ENCODE assay signal across 17 cellular contexts in the genomic region with DNA sequence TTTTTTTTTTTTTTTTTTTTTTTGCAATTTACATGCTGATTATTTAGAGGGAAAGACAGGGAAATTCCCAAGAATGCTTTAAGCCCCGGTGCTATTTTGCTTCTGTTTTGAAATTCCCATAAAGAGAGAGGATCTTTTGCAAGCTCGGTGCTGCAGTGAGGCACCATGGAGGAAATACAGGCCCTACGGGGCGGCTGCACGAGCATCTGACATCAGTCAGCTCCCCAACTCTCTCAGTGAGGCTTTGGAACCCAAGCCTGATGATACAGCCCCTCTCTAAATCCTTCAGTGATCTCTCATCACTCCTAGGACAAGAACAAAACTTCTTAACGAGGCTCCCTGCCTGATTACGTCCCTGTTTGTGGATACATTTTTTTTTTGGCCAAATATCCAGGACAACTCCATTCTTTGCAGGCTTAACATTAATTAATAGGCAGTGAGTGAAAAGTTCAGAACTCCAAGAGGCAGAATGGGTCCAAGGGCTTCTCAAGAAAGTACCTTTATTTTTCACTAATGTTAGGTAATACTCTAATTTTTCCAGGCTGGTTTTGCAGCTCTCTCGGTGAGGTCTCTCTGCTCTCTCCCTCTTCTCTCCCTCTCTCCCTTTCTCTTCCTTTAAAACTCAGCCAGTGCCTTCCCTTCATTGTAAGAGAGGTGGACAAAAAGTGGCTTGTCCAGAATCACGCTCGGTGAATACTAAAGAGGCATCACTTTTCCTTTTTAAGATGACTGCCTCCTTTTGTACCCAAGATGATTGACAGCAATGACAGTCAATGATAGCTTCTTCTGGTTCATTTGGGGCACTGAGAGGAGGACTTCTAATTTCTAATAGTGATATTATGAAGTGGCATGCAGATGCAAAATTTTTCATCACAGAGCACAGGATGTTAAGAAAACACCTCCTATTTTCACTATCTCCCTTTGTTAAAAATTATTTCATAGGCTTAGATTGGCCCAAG. TPM values are rescaled to one million over a fixed set of nuclear protein-coding genes. Genes with fewer than 3 reads are reported as not detected.
A peak's percentile ranks its signal among the peaks of the same experiment; 100 is the strongest.
DNase-seq lines count a peak whose midpoint lies in the region; ATAC-seq, FAIRE-seq and TF ChIP-seq lines count a peak whose summit lies in the region.
"Had no signal": no experiment of that assay in that cellular context is flagged by ENCODE, and none has a peak within 500 bp of the region (broad histone marks: within the 10 kb centered on the region; RNA-seq: fewer than 3 reads in every experiment).

No MANE protein-coding gene starts in this region.

- peak overlapping the region; percentile 53 to 86 (median 71) for H3K4me2 ChIP-seq in BLaER1 treated with 17β-estradiol and CSF1 and Interleukin-3, amounts not matched to agents 10 nM and 100 nM

- H3K4me3 ChIP-seq in BLaER1 treated with 17β-estradiol and CSF1 and Interleukin-3, amounts not matched to agents 10 nM and 100 nM: no peak overlapping the region
- no peak overlapping the region for H3K4me3 ChIP-seq in pancreas
- H3K4me3 ChIP-seq in MG63: no peak overlapping the region

- peaks cover 2% of the 10 kb centered on the region; the same call in 1 of the 2 replicates for H3K27me3 Mint-ChIP-seq in WTC11 (ENCODE audit: low read depth)
- H3K27me3 Mint-ChIP-seq: activated naive CD4-positive, alpha-beta T cell treated with anti-CD3 and anti-CD28 coated beads, Interleukin-2, amount 50 U/mL, for 24 hours had no signal

- TF ChIP-seq CTCF in WTC11 (IDR thresholded peaks at IDR 0.05) (no peak), pancreas (IDR thresholded peaks at IDR 0.05) (no peak)

- no peak for DNase-seq in WTC11 (ENCODE audit: low spot score)
- DNase-seq in globus pallidus (ENCODE audit: low spot score): peak; percentile 52
- DNase-seq in pancreas: no peak
- DNase-seq in stimulated activated CD4-positive, alpha-beta T cell treated with anti-CD3 and anti-CD28 coated beads, Interleukin-4, amount 100 ng/mL, for 1 hour: no peak
- DNase-seq in inferior parietal cortex (ENCODE audit: extremely low spot score): no peak
- DNase-seq in MG63: no peak
- no peak for DNase-seq in amniotic stem cell (lab: John Stamatoyannopoulos, UW)
- DNase-seq: activated T-cell treated with anti-CD3 and anti-CD28 coated beads for 4 hours; effector memory CD8-positive, alpha-beta T cell; KG1; NCI-H1105 treated with DMSO at 0.1 percent for 48 hours; SHP77 treated with DMSO at 0.1 percent for 48 hours; stimulated activated naive CD4-positive, alpha-beta T cell; T-helper 17 cell had no signal

- no peaks in the 10 kb centered on the region for H3K9me3 ChIP-seq in BLaER1 treated with 17β-estradiol and CSF1 and Interleukin-3, amounts not matched to agents 10 nM and 100 nM (replicated peaks in 1 of 11)
- H3K9me3 ChIP-seq in pancreas (no peaks in the 10 kb centered on the region), MG63 (no peaks in the 10 kb centered on the region)

- H3K27ac Mint-ChIP-seq in WTC11: no peak overlapping the region
- H3K27ac Mint-ChIP-seq: activated naive CD4-positive, alpha-beta T cell treated with anti-CD3 and anti-CD28 coated beads, Interleukin-2, amount 50 U/mL, for 24 hours; effector memory CD8-positive, alpha-beta T cell; memory B cell; T-helper 17 cell had no signal

- H3K9ac ChIP-seq in BLaER1 treated with 17β-estradiol and CSF1 and Interleukin-3, amounts not matched to agents 10 nM and 100 nM: no peak overlapping the region

- H3K36me3 Mint-ChIP-seq in WTC11: no peaks in the 10 kb centered on the region
- H3K36me3 Mint-ChIP-seq: activated naive CD4-positive, alpha-beta T cell treated with anti-CD3 and anti-CD28 coated beads, Interleukin-2, amount 50 U/mL, for 24 hours; memory B cell had no signal

- H3K27ac ChIP-seq in BLaER1 treated with 17β-estradiol and CSF1 and Interleukin-3, amounts not matched to agents 10 nM and 100 nM: no peak overlapping the region
- H3K27ac ChIP-seq in pancreas: peak overlapping the region in 3 of 4 donors; percentile 19 to 55 (median 50)

- WGBS in pancreas, 2 donors: 51 to 62% methylated on average over 10 of the region's 10 CpGs

- no peaks in the 10 kb centered on the region for H4K20me1 ChIP-seq in BLaER1 treated with 17β-estradiol and CSF1 and Interleukin-3, amounts not matched to agents 10 nM and 100 nM

- peaks cover 26 to 58% (median 35%) of the 10 kb centered on the region in 10 experiments for H3K4me1 ChIP-seq in BLaER1 treated with 17β-estradiol and CSF1 and Interleukin-3, amounts not matched to agents 10 nM and 100 nM
- H3K4me1 ChIP-seq in pancreas: no peaks in the 10 kb centered on the region

- no peak for FAIRE-seq in pancreas (lab: Jason Lieb, UNC)

- intact Hi-C loops in pancreas (cut with DNase I): no loop called here

- H3K4me3 Mint-ChIP-seq in WTC11: no peak overlapping the region
- H3K4me3 Mint-ChIP-seq: activated naive CD4-positive, alpha-beta T cell treated with anti-CD3 and anti-CD28 coated beads, Interleukin-2, amount 50 U/mL, for 24 hours; effector memory CD8-positive, alpha-beta T cell; memory B cell; T-helper 17 cell had no signal

- H3K4me1 Mint-ChIP-seq in WTC11: peaks cover 32% of the 10 kb centered on the region
- H3K4me1 Mint-ChIP-seq: activated naive CD4-positive, alpha-beta T cell treated with anti-CD3 and anti-CD28 coated beads, Interleukin-2, amount 50 U/mL, for 24 hours had no signal

- peak; percentile 11; the same call in 1 of the 2 replicates for ATAC-seq in WTC11
- ATAC-seq in pancreas: peak in 3 of 4 donors; percentile 20 to 30 (median 25)
- ATAC-seq: effector memory CD8-positive, alpha-beta T cell; T-helper 17 cell had no signal

- H3K9me3 Mint-ChIP-seq in WTC11: no peaks in the 10 kb centered on the region
- H3K9me3 Mint-ChIP-seq: activated naive CD4-positive, alpha-beta T cell treated with anti-CD3 and anti-CD28 coated beads, Interleukin-2, amount 50 U/mL, for 24 hours; effector memory CD8-positive, alpha-beta T cell; memory B cell had no signal

- CTCF ChIA-PET in WTC11 (lab: Charles Lee): interaction anchor here (0.7 to 3.9 kb wide), 11 partner anchors 9 to 148 kb away, joined by 3 to 25 read pairs (median 8); a partner anchor contains a TSS

- no peaks in the 10 kb centered on the region for H3K27me3 ChIP-seq in BLaER1 treated with 17β-estradiol and CSF1 and Interleukin-3, amounts not matched to agents 10 nM and 100 nM
- no peaks in the 10 kb centered on the region for H3K27me3 ChIP-seq in pancreas
- H3K27me3 ChIP-seq in MG63: no peaks in the 10 kb centered on the region

- POLR2A ChIA-PET in WTC11 (lab: Charles Lee): no interaction called here

- H3K36me3 ChIP-seq in BLaER1 treated with 17β-estradiol and CSF1 and Interleukin-3, amounts not matched to agents 10 nM and 100 nM: no peaks in the 10 kb centered on the region
- H3K36me3 ChIP-seq in pancreas (no peaks in the 10 kb centered on the region), MG63 (no peaks in the 10 kb centered on the region)

TF ChIP-seq in WTC11, 78 proteins besides CTCF, POLR2A, EP300 and RAD21:
- TF ChIP-seq CREM (CRISPR knock-in tag; IDR thresholded peaks at IDR 0.05): no peak
- TF ChIP-seq, protein P1, sequence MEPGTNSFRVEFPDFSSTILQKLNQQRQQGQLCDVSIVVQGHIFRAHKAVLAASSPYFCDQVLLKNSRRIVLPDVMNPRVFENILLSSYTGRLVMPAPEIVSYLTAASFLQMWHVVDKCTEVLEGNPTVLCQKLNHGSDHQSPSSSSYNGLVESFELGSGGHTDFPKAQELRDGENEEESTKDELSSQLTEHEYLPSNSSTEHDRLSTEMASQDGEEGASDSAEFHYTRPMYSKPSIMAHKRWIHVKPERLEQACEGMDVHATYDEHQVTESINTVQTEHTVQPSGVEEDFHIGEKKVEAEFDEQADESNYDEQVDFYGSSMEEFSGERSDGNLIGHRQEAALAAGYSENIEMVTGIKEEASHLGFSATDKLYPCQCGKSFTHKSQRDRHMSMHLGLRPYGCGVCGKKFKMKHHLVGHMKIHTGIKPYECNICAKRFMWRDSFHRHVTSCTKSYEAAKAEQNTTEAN (CRISPR knock-in tag; IDR thresholded peaks at IDR 0.05): no peak
TF ChIP-seq in WTC11: peak in this region for 0.

RNA-seq across cellular contexts. Expression of a gene that starts 1.1 kb away (rescaled TPM):
- total RNA-seq in WTC11 (2021) (0.24 to 0.41 TPM (median 0.27 TPM) in 3 replicates), pancreas (10 to 100 TPM in 2 of 6 donors, 1 to 10 TPM in 4; 1.7 to 12.1 (median 7.9) TPM)
- polyA plus RNA-seq in pancreas: 10 to 100 TPM in 1 of 2 donors, 1 to 10 TPM in 1; 3.2 to 11.0 TPM
- total RNA-seq in MG63 (2014; rRNA removed; shearing (Covaris generic); ENCODE audit: low replicate concordance): 3.5 and 4.8 TPM in 2 replicates
- total RNA-seq: T-helper 17 cell had no signal

RNA-seq across cellular contexts. Expression of a gene that starts 12.0 kb away (rescaled TPM):
- not detected in 3 replicates for total RNA-seq in WTC11 (2021)
- total RNA-seq in pancreas: not detected
- polyA plus RNA-seq in pancreas: not detected
- total RNA-seq in MG63 (2014; rRNA removed; shearing (Covaris generic); ENCODE audit: low replicate concordance): not detected in 2 replicates
- total RNA-seq: T-helper 17 cell had no signal

RNA-seq across cellular contexts. Expression of a gene that starts 41.9 kb away (rescaled TPM):
- total RNA-seq in WTC11 (2021) (0.15 to 0.39 TPM (median 0.21 TPM) in 3 replicates), pancreas (under 1 TPM; 0.05 to 0.38 (median 0.18) TPM)
- under 1 TPM; 0.23 to 0.28 TPM for polyA plus RNA-seq in pancreas
- total RNA-seq in MG63 (2014; rRNA removed; shearing (Covaris generic); ENCODE audit: low replicate concordance): not detected in 2 replicates

Comparison
In these comparisons a context has a peak if more than half of its experiments do, and no peak if none do; other contexts are left out.
1. H3K27ac ChIP-seq: peak in pancreas (3 of 4); none in BLaER1 treated with 17β-estradiol and CSF1 and Interleukin-3, amounts not matched to agents 10 nM and 100 nM (0 of 11).